In genomic region chrX:40938418-40938817, GRCh38 we compare ENCODE assay signal across 21 cellular contexts.
DNase-seq lines count a peak whose midpoint lies in the region; ATAC-seq lines count a peak whose summit lies in the region.
"Had no signal": no experiment of that assay in that cellular context is flagged by ENCODE, and none has a peak within 500 bp of the region (broad histone marks: within the 10 kb centered on the region; RNA-seq: fewer than 3 reads in every experiment).

No MANE protein-coding gene starts in this region.

- no peak for ATAC-seq in GM21619 (IDR thresholded peaks at IDR 0.05; ENCODE audit: unreplicated experiment)
- ATAC-seq in HG03097 (IDR thresholded peaks at IDR 0.05; ENCODE audit: low FRiP score, unreplicated experiment): no peak
- no peak for ATAC-seq in HG03439 (IDR thresholded peaks at IDR 0.05; ENCODE audit: unreplicated experiment)
- ATAC-seq: GM12878, sciatic nerve, T-helper 17 cell had no signal

- DNase-seq in Daoy (ENCODE audit: low read depth) (peak; percentile 29), HT1080 (ENCODE audit: low read depth) (peak; percentile 33), amniotic epithelial cell (ENCODE audit: low read depth) (peak; percentile 20), iris pigment epithelial cell (ENCODE audit: low read depth) (peak; percentile 49), COLO829 (ENCODE audit: low spot score) (no peak)
- DNase-seq: activated B cell treated with CpG ODN at 0.5 μM for 24 hours; AML-193; Caco-2; central memory CD4-positive, alpha-beta T cell; effector CD8-positive, alpha-beta T cell; GF-D8; naive B cell; NCI-H2081; NCI-H526; SIG-M5; T-helper 17 cell had no signal
